In the genomic region with DNA sequence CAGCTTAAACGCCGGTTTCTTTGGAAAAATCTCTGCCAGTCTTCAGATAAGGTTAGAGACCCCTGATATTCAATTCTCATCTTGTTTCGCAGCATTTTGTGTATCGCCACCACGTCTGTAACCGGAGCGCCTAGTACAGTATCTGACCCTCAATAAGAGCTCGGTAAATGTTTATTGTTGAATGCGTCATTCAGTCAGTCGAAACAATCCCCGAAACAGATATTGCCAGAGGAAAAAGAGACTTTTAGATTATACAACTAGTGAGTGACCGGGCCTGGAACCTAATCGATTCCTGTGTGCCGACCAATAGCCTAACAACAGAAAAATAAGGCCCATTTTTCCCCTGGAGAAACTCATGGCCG, we compare ENCODE assay signal across 8 cellular contexts. TPM values are rescaled to one million over a fixed set of nuclear protein-coding genes. Genes with fewer than 3 reads are reported as not detected.
DNase-seq lines count a peak whose midpoint lies in the region; ATAC-seq and TF ChIP-seq lines count a peak whose summit lies in the region.

No MANE protein-coding gene starts in this region.

- H3K4me3 Mint-ChIP-seq in Calu3 (ENCODE audit: low read depth, unreplicated experiment) = peak overlapping the region; percentile 93

- in situ Hi-C loops in Panc1 (cut with HindIII; ENCODE audit: low pct_unique_long_range_greater_than_20kb, low sequenced_read_pairs) = no loop called here

- no peaks in the 10 kb centered on the region for H3K9me3 ChIP-seq in Panc1 (ENCODE audit: control insufficient read depth, insufficient read depth, low read depth, low read length)
- H3K9me3 ChIP-seq in ovary = no peaks in the 10 kb centered on the region

- H3K4me1 Mint-ChIP-seq in Calu3 (ENCODE audit: low read depth, unreplicated experiment) = peaks cover 32% of the 10 kb centered on the region

- 2 to 4% (median 3%) methylated on average over 15 of the region's 15 CpGs for WGBS in ovary, 3 donors

- H3K36me3 Mint-ChIP-seq in Calu3 (ENCODE audit: insufficient read depth, unreplicated experiment) = peaks cover 29% of the 10 kb centered on the region

- TF ChIP-seq CTCF in Calu3 (IDR thresholded peaks at IDR 0.05; ENCODE audit: unreplicated experiment) (no peak), Panc1 (IDR thresholded peaks at IDR 0.05) (no peak), epithelial cell of proximal tubule (conservative IDR thresholded peaks at IDR 0.05; ENCODE audit: low read depth, low read length) (no peak), ovary (IDR thresholded peaks at IDR 0.05) (no peak)

- TF ChIP-seq POLR2A in ovary (IDR thresholded peaks at IDR 0.05) = no peak

- BruUV-seq in Calu3 (replicated peaks; lab: Mats Ljungman, UMichigan) (no TSS peak), Panc1 (replicated peaks; lab: Mats Ljungman, UMichigan) (no TSS peak)

- CTCF ChIA-PET in Calu3 (lab: Charles Lee) = interaction anchor here (0.9 to 1.0 kb wide), 2 partner anchors 23 to 87 kb away, joined by 3 to 4 read pairs; no protein-coding TSS in a partner anchor
- CTCF ChIA-PET in Panc1 (lab: Charles Lee) = no interaction called here

- no peaks in the 10 kb centered on the region for H3K27me3 Mint-ChIP-seq in Calu3 (ENCODE audit: unreplicated experiment)

- H3K9me3 Mint-ChIP-seq in Calu3 (ENCODE audit: low read depth, unreplicated experiment) = no peaks in the 10 kb centered on the region

- no peak for TF ChIP-seq EP300 in ovary (IDR thresholded peaks at IDR 0.05)

- intact Hi-C loops in Calu3 (cut with micrococcal nuclease; ENCODE audit: unreplicated experiment) = loop anchor here (5.0 kb wide), 1 partner anchor 136 kb away; no protein-coding TSS in a partner anchor
- intact Hi-C loops in Panc1 (cut with micrococcal nuclease; ENCODE audit: unreplicated experiment) = no loop called here
- intact Hi-C loops in ovary (cut with DNase I) = no loop called here

- POLR2A ChIA-PET in Panc1 (lab: Charles Lee) = no interaction called here

- ATAC-seq in Panc1 (no peak), GM21723 (IDR thresholded peaks at IDR 0.05; ENCODE audit: unreplicated experiment) (no peak), HG03159 (IDR thresholded peaks at IDR 0.05; ENCODE audit: unreplicated experiment) (no peak), GM18867 (IDR thresholded peaks at IDR 0.05; ENCODE audit: unreplicated experiment) (no peak)

- H3K27me3 ChIP-seq in Panc1 (ENCODE audit: control insufficient read depth, insufficient read depth, low read length) (no peaks in the 10 kb centered on the region), ovary (no peaks in the 10 kb centered on the region)

- H3K4me3 ChIP-seq in Panc1 (ENCODE audit: low read depth in 2 of 2, low read length in 2 of 2) = peak overlapping the region; percentile 93 to 95
- H3K4me3 ChIP-seq in epithelial cell of proximal tubule (ENCODE audit: low read depth, low read length) = peak overlapping the region; percentile 76
- H3K4me3 ChIP-seq in ovary = peak overlapping the region; percentile 91

- H3K27ac Mint-ChIP-seq in Calu3 (ENCODE audit: unreplicated experiment) = peak overlapping the region; percentile 61

- DNase-seq in Calu3 = no peak
- DNase-seq in Panc1 (ENCODE audit: low read depth, low spot score) = no peak
- no peak for DNase-seq in epithelial cell of proximal tubule (ENCODE audit: low read depth)
- no peak for DNase-seq in ovary
- DNase-seq in NCI-H1930 (lab: John Stamatoyannopoulos, UW) = no peak

- H3K36me3 ChIP-seq in Panc1 (ENCODE audit: control insufficient read depth, insufficient read depth, low read length) = peaks cover 6% of the 10 kb centered on the region; the same call in 1 of the 2 replicates
- H3K36me3 ChIP-seq in ovary = no peaks in the 10 kb centered on the region

- H3K27ac ChIP-seq in Panc1 (ENCODE audit: low read length) = peak overlapping the region; percentile 85
- H3K27ac ChIP-seq in ovary = peak overlapping the region; percentile 72 to 74

- peaks cover 6% of the 10 kb centered on the region; the same call in 1 of the 2 replicates for H3K4me1 ChIP-seq in Panc1 (ENCODE audit: control insufficient read depth, insufficient read depth, low read length)
- peaks cover 2% of the 10 kb centered on the region for H3K4me1 ChIP-seq in ovary (ENCODE audit: insufficient read depth)

RNA-seq across cellular contexts. Expression of gene PELP1, which starts 0.6 kb away (rescaled TPM):
- 55.0 and 56.9 TPM in 2 replicates for total RNA-seq in Calu3 (2022)
- 84.1 TPM for total RNA-seq in Panc1 (2021; ENCODE audit: unreplicated experiment)
- polyA plus RNA-seq in Panc1 (2012; ENCODE audit: insufficient read length) = 41.7 TPM
- 25.8 and 55.9 TPM in 2 replicates for total RNA-seq in epithelial cell of proximal tubule
- total RNA-seq in ovary = 10 to 100 TPM; 19.2 to 75.0 (median 63.1) TPM
- 10 to 100 TPM; 13.5 to 25.6 TPM for polyA plus RNA-seq in ovary

RNA-seq across cellular contexts. Expression of gene ARRB2, which starts 7.1 kb away (rescaled TPM):
- 21.1 and 27.6 TPM in 2 replicates for total RNA-seq in Calu3 (2022)
- total RNA-seq in Panc1 (2021; ENCODE audit: unreplicated experiment) = 39.2 TPM
- 51.6 TPM for polyA plus RNA-seq in Panc1 (2012; ENCODE audit: insufficient read length)
- total RNA-seq in epithelial cell of proximal tubule = 19.9 and 20.0 TPM in 2 replicates
- total RNA-seq in ovary = 10 to 100 TPM; 13.4 to 38.2 (median 30.6) TPM
- polyA plus RNA-seq in ovary = 10 to 100 TPM; 16.4 to 40.6 TPM

RNA-seq across cellular contexts. Expression of gene MED11, which starts 27.9 kb away (rescaled TPM):
- total RNA-seq in Calu3 (2022) = 10.9 and 13.5 TPM in 2 replicates
- total RNA-seq in Panc1 (2021; ENCODE audit: unreplicated experiment) = 12.5 TPM
- 20.5 TPM for polyA plus RNA-seq in Panc1 (2012; ENCODE audit: insufficient read length)
- total RNA-seq in epithelial cell of proximal tubule = 26.6 and 27.2 TPM in 2 replicates
- 10 to 100 TPM; 10.7 to 21.8 (median 15.4) TPM for total RNA-seq in ovary
- 10 to 100 TPM; 18.0 TPM for polyA plus RNA-seq in ovary

RNA-seq across cellular contexts. Expression of gene ZMYND15, which starts 36.3 kb away (rescaled TPM):
- total RNA-seq in Calu3 (2022) = 2.2 and 2.5 TPM in 2 replicates
- 0.28 TPM for total RNA-seq in Panc1 (2021; ENCODE audit: unreplicated experiment)
- 0.22 TPM for polyA plus RNA-seq in Panc1 (2012; ENCODE audit: insufficient read length)
- 0.36 and 1.5 TPM in 2 replicates for total RNA-seq in epithelial cell of proximal tubule
- total RNA-seq in ovary = 1 to 10 TPM in 3 of 7 donors, under 1 TPM in 4; 0.36 to 1.4 (median 0.99) TPM
- polyA plus RNA-seq in ovary = under 1 TPM; 0.33 to 0.57 TPM

RNA-seq across cellular contexts. Expression of gene CXCL16, which starts 36.4 kb away (rescaled TPM):
- 73.1 and 77.6 TPM in 2 replicates for total RNA-seq in Calu3 (2022)
- 5.3 TPM for total RNA-seq in Panc1 (2021; ENCODE audit: unreplicated experiment)
- polyA plus RNA-seq in Panc1 (2012; ENCODE audit: insufficient read length) = 4.2 TPM
- 19.0 and 32.3 TPM in 2 replicates for total RNA-seq in epithelial cell of proximal tubule
- total RNA-seq in ovary = 10 to 100 TPM in 6 of 7 donors, 1 to 10 TPM in 1; 5.8 to 30.7 (median 16.8) TPM
- polyA plus RNA-seq in ovary = 10 to 100 TPM in 1 of 2 donors, 1 to 10 TPM in 1; 7.6 to 41.6 TPM
